Comparison of ENCODE assay signal across 1 cellular context in genomic region chr20:50248104-50248631, GRCh38.
A peak's percentile ranks its signal among the peaks of the same experiment; 100 is the strongest.
TF ChIP-seq lines count a peak whose summit lies in the region.

No MANE protein-coding gene starts in this region.

TF ChIP-seq in K562, 482 proteins besides CTCF, POLR2A, EP300 and RAD21 (continued from another document and continues in another):
- TF ChIP-seq MAX (CRISPR knock-in tag; IDR thresholded peaks at IDR 0.05), result 0 out of 2 replicates have a peak, but pooled peaks have one; percentile 27
- TF ChIP-seq ARID1B (IDR thresholded peaks at IDR 0.05), result peak; percentile 77
- no peak for TF ChIP-seq SRSF9 (IDR thresholded peaks at IDR 0.05; ENCODE audit: borderline replicate concordance, low read depth, low read length)
- TF ChIP-seq PRMT5 (CRISPR knock-in tag; IDR thresholded peaks at IDR 0.05), result no peak
- TF ChIP-seq SMAD2 (IDR thresholded peaks at IDR 0.05; ENCODE audit: low read depth, low read length), result no peak
- TF ChIP-seq CTBP1 (IDR thresholded peaks at IDR 0.05; ENCODE audit: borderline replicate concordance), result peak; percentile 54; the same call in 1 of the 2 replicates
- peak; percentile 66; the same call in 1 of the 2 replicates for TF ChIP-seq DPF2 (IDR thresholded peaks at IDR 0.05)
- no peak for TF ChIP-seq NR4A1 (CRISPR knock-in tag; IDR thresholded peaks at IDR 0.05)
- TF ChIP-seq NR4A1 (tag; IDR thresholded peaks at IDR 0.05), result 0 out of 2 replicates have a peak, but pooled peaks have one; percentile 22
- TF ChIP-seq CBFA2T3 (IDR thresholded peaks at IDR 0.05), result peak; percentile 28; the same call in 1 of the 2 replicates
- peak; percentile 67; the same call in 1 of the 2 replicates for TF ChIP-seq TFAP4 (CRISPR knock-in tag; IDR thresholded peaks at IDR 0.05; ENCODE audit: borderline replicate concordance)
- no peak for TF ChIP-seq SETDB1 (IDR thresholded peaks at IDR 0.05; ENCODE audit: low read length)
- no peak for TF ChIP-seq SRF (CRISPR knock-in tag; IDR thresholded peaks at IDR 0.05)
- TF ChIP-seq SNRNP70 (optimal IDR thresholded peaks at IDR 0.05; ENCODE audit: low read depth, low read length), result no peak
- no peak for TF ChIP-seq MCM5 (IDR thresholded peaks at IDR 0.05; ENCODE audit: low read depth)
- TF ChIP-seq RCOR1 (IDR thresholded peaks at IDR 0.05; ENCODE audit: borderline replicate concordance in 1 of 2, low read depth in 2 of 2, low read length in 2 of 2), result 0 out of 4 replicates have a peak, but pooled peaks of 1 of the 2 experiments have one; percentile 19
- TF ChIP-seq SNIP1 (IDR thresholded peaks at IDR 0.05; ENCODE audit: low read depth), result no peak
- no peak for TF ChIP-seq SMARCB1 (IDR thresholded peaks at IDR 0.05; ENCODE audit: insufficient read length, low read depth)
- TF ChIP-seq MTA3 (IDR thresholded peaks at IDR 0.05; ENCODE audit: borderline replicate concordance), result peak; percentile 70; the same call in 1 of the 2 replicates
- TF ChIP-seq PRPF4 (IDR thresholded peaks at IDR 0.05; ENCODE audit: insufficient read depth, low read depth, low read length, poor library complexity, severe bottlenecking), result no peak
- no peak for TF ChIP-seq THRA (IDR thresholded peaks at IDR 0.05)
- TF ChIP-seq GATAD2A (IDR thresholded peaks at IDR 0.05), result 0 out of 2 replicates have a peak, but pooled peaks have one; percentile 13
- peak; percentile 67 for TF ChIP-seq SMARCA4 (IDR thresholded peaks at IDR 0.05)
- no peak for TF ChIP-seq KDM5B (IDR thresholded peaks at IDR 0.05; ENCODE audit: insufficient replicate concordance, low read depth, low read length)
- TF ChIP-seq ZNF584 (CRISPR knock-in tag; IDR thresholded peaks at IDR 0.05; ENCODE audit: low read depth), result peak; percentile 74; the same call in 1 of the 2 replicates
- no peak for TF ChIP-seq TAF7 (tag; IDR thresholded peaks at IDR 0.05)
- no peak for TF ChIP-seq MXD1 (CRISPR knock-in tag; IDR thresholded peaks at IDR 0.05; ENCODE audit: borderline replicate concordance, poor library complexity, severe bottlenecking)
- TF ChIP-seq ZNF408 (CRISPR knock-in tag; IDR thresholded peaks at IDR 0.05; ENCODE audit: low read depth), result no peak
- TF ChIP-seq UBTF (IDR thresholded peaks at IDR 0.05; ENCODE audit: borderline replicate concordance in 1 of 2, low read depth in 2 of 2, low read length in 2 of 2), result 0 out of 4 replicates have a peak, but pooled peaks of 1 of the 2 experiments have one; percentile 36
- peak; percentile 35; the same call in 1 of the 2 replicates for TF ChIP-seq BACH1 (tag; IDR thresholded peaks at IDR 0.05)
- TF ChIP-seq TCF3 (CRISPR knock-in tag; IDR thresholded peaks at IDR 0.05), result no peak
- TF ChIP-seq CEBPB (tag; IDR thresholded peaks at IDR 0.05), result peak; percentile 73; the same call in 1 of the 2 replicates
- TF ChIP-seq DIDO1 (tag; IDR thresholded peaks at IDR 0.05; ENCODE audit: low read depth), result no peak
- no peak for TF ChIP-seq ZNF696 (CRISPR knock-in tag; conservative IDR thresholded peaks at IDR 0.05)
- no peak for TF ChIP-seq NONO (IDR thresholded peaks at IDR 0.05; ENCODE audit: low read depth in 2 of 2, low read length in 1 of 2)
- TF ChIP-seq BDP1 (IDR thresholded peaks at IDR 0.05; ENCODE audit: insufficient read depth, insufficient read length), result no peak
- TF ChIP-seq ZNF589 (CRISPR knock-in tag; IDR thresholded peaks at IDR 0.05; ENCODE audit: low read depth), result 0 out of 2 replicates have a peak, but pooled peaks have one; percentile 54
- no peak for TF ChIP-seq ZNF24 (IDR thresholded peaks at IDR 0.05)
- TF ChIP-seq RBM25 (IDR thresholded peaks at IDR 0.05; ENCODE audit: low read depth, low read length, severe bottlenecking), result no peak
- peak; percentile 62; the same call in 1 of the 2 replicates for TF ChIP-seq JUN (IDR thresholded peaks at IDR 0.05; ENCODE audit: borderline replicate concordance, low read depth, low read length)
- no peak for TF ChIP-seq JUN (CRISPR knock-in tag; IDR thresholded peaks at IDR 0.05; ENCODE audit: borderline replicate concordance)
- TF ChIP-seq ZBTB33 (CRISPR knock-in tag; IDR thresholded peaks at IDR 0.05), result no peak
- no peak for TF ChIP-seq CLOCK (CRISPR knock-in tag; IDR thresholded peaks at IDR 0.05; ENCODE audit: borderline replicate concordance)
- peak; percentile 21; the same call in 1 of the 2 replicates for TF ChIP-seq ZBTB7A (IDR thresholded peaks at IDR 0.05; ENCODE audit: borderline replicate concordance, control insufficient read depth, low read depth, low read length)
- no peak for TF ChIP-seq CEBPG (CRISPR knock-in tag; IDR thresholded peaks at IDR 0.05)
- TF ChIP-seq CEBPG (tag; conservative IDR thresholded peaks at IDR 0.05 in 1 of 2, IDR thresholded peaks at IDR 0.05 in 1 of 2), result peak; percentile 43 to 77; a peak in 3 of 4 replicates
- TF ChIP-seq ZNF740 (CRISPR knock-in tag; IDR thresholded peaks at IDR 0.05), result no peak
- no peak for TF ChIP-seq ZNF740 (tag; IDR thresholded peaks at IDR 0.05)
- TF ChIP-seq POLR3A (IDR thresholded peaks at IDR 0.05; ENCODE audit: borderline replicate concordance, extremely low read depth, insufficient read depth, insufficient read length), result no peak
- TF ChIP-seq SIX5 (IDR thresholded peaks at IDR 0.05; ENCODE audit: borderline replicate concordance in 1 of 2, insufficient read depth in 1 of 2, low read depth in 1 of 2, low read length in 2 of 2), result no peak
- TF ChIP-seq FOSL1 (tag; conservative IDR thresholded peaks at IDR 0.05), result peak; percentile 97
- no peak for TF ChIP-seq FOXK1 (CRISPR knock-in tag; IDR thresholded peaks at IDR 0.05; ENCODE audit: borderline replicate concordance)
- TF ChIP-seq ZNF395 (CRISPR knock-in tag; IDR thresholded peaks at IDR 0.05), result peak; percentile 81; the same call in 1 of the 2 replicates
- no peak for TF ChIP-seq MEIS2 (IDR thresholded peaks at IDR 0.05; ENCODE audit: partially characterized antibody)
- TF ChIP-seq RBBP5 (IDR thresholded peaks at IDR 0.05; ENCODE audit: borderline replicate concordance, insufficient read depth, low read length, poor library complexity, severe bottlenecking), result no peak
- TF ChIP-seq JUND (IDR thresholded peaks at IDR 0.05; ENCODE audit: borderline replicate concordance, low read depth, low read length), result peak; percentile 81; the same call in 1 of the 2 replicates
- TF ChIP-seq JUND (tag; IDR thresholded peaks at IDR 0.05; ENCODE audit: borderline replicate concordance, low read depth, low read length), result peak; percentile 55; the same call in 1 of the 3 replicates
- no peak for TF ChIP-seq CBFA2T2 (conservative IDR thresholded peaks at IDR 0.05)
- TF ChIP-seq PCBP2 (IDR thresholded peaks at IDR 0.05; ENCODE audit: low read depth, low read length, poor library complexity, severe bottlenecking), result no peak
- TF ChIP-seq RNF2 (IDR thresholded peaks at IDR 0.05), result no peak
- peak; percentile 55 for TF ChIP-seq EGR1 (conservative IDR thresholded peaks at IDR 0.05)
- TF ChIP-seq SMAD4 (CRISPR knock-in tag; conservative IDR thresholded peaks at IDR 0.05), result no peak
- TF ChIP-seq ZFX (CRISPR knock-in tag; IDR thresholded peaks at IDR 0.05), result peak; percentile 38
- no peak for TF ChIP-seq PHF20 (IDR thresholded peaks at IDR 0.05; ENCODE audit: partially characterized antibody)
